In the genomic region with DNA sequence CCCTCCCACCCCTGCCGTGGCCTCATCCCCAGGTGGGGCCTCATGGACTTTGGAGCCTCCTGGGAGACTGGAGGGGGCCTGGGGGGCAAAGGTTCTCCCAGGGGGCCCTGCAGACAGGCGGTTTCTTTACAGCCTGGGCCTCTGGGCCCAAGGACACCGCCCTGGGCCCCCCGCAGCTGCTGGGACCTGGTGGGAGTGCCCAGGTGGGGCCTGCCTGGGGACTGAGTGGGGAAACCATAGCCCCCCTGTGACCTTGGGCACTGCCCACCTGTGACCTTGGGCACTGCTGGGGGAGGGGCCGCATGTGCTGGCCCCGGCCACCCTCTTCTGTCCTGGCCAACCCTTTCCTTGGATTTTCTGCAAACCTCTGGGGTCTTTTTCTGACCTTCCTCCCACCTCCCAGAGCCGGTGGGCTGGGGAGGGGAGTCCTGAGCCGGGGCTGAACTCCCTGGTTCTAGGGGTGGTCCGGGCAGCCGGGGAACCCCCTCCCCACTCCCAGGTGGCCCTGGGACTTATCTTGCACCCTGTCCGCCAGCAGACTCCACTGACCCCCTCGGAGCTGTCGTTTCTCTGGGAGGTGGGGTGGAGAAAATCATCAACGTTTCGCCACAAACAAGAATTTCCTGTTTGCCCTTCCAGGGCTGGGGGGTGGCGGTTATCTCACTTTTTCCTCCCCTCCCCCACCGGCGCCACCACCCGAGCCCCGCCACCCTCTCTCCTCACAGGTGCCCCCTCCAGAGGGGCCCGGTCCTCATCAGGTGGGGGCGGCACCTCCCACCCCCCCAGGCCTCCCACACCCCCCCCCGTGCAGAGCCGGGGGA, we compare ENCODE assay signal across 10 cellular contexts. TPM values are rescaled to one million over a fixed set of nuclear protein-coding genes. Genes with fewer than 3 reads are reported as not detected.
DNase-seq lines count a peak whose midpoint lies in the region; ATAC-seq and TF ChIP-seq lines count a peak whose summit lies in the region.
"Had no signal": no experiment of that assay in that cellular context is flagged by ENCODE, and none has a peak within 500 bp of the region (broad histone marks: within the 10 kb centered on the region; RNA-seq: fewer than 3 reads in every experiment).

No MANE protein-coding gene starts in this region.

- H3K27ac ChIP-seq in PC-3 (ENCODE audit: low read length) = no peak overlapping the region

- no peak overlapping the region for H2AFZ ChIP-seq in PC-3 (ENCODE audit: low read length)

- intact Hi-C loops in PC-3 (cut with micrococcal nuclease) = no loop called here

- ATAC-seq in PC-3 = no peak
- peak; percentile 12 for ATAC-seq in stimulated activated memory B cell treated with anti-CD40 and anti-IgM and Interleukin-4, amounts not matched to agents 10 μg/mL and 1 μg/mL and 100 μg/mL, for 72 hours
- no peak for ATAC-seq in GM19035 (IDR thresholded peaks at IDR 0.05; ENCODE audit: unreplicated experiment)

- peaks cover 6% of the 10 kb centered on the region for H3K36me3 Mint-ChIP-seq in stimulated activated memory B cell treated with anti-CD40 and anti-IgM and Interleukin-4, amounts not matched to agents 10 μg/mL and 1 μg/mL and 100 μg/mL, for 72 hours

- H3K9ac ChIP-seq in PC-3 (ENCODE audit: low read length) = peak overlapping the region; percentile 22; the same call in 1 of the 2 replicates

- no peaks in the 10 kb centered on the region for H3K36me3 ChIP-seq in PC-3 (ENCODE audit: low read depth, low read length)

- H3K9me2 ChIP-seq in PC-3 (replicated peaks; ENCODE audit: low read length) = no peaks in the 10 kb centered on the region

- DNase-seq in NCI-H1417 (lab: John Stamatoyannopoulos, UW) = peak in 2 of 3 experiments; percentile 26 to 49
- no peak for DNase-seq in NCI-H1417 treated with DMSO at 0.1 percent for 48 hours (lab: John Stamatoyannopoulos, UW)
- peak; percentile 58 for DNase-seq in PC-3
- no peak for DNase-seq in inferior parietal cortex (ENCODE audit: extremely low spot score)
- no peak for DNase-seq in activated naive CD4-positive, alpha-beta T cell (lab: John Stamatoyannopoulos, UW)
- DNase-seq: activated effector memory CD4-positive, alpha-beta T cell treated with Interleukin-2 at 50 U/mL for 16 hours; NCI-H1436 treated with DMSO at 0.1 percent for 48 hours had no signal

- H3K4me2 ChIP-seq in PC-3 (ENCODE audit: low read length) = peak overlapping the region; percentile 88

- H3K9me3 ChIP-seq in PC-3 (ENCODE audit: low read length) = no peaks in the 10 kb centered on the region
- peaks cover 2% of the 10 kb centered on the region for H3K9me3 ChIP-seq in iPS-18c (ENCODE audit: control insufficient read depth, insufficient read depth, low read length)

- TF ChIP-seq CTCF in PC-3 (conservative IDR thresholded peaks at IDR 0.05; ENCODE audit: low read depth, low read length) = no peak

- H3K4me1 Mint-ChIP-seq in stimulated activated memory B cell treated with anti-CD40 and anti-IgM and Interleukin-4, amounts not matched to agents 10 μg/mL and 1 μg/mL and 100 μg/mL, for 72 hours = peaks cover 67% of the 10 kb centered on the region

- no peaks in the 10 kb centered on the region for H3K27me3 ChIP-seq in PC-3 (ENCODE audit: low read length)

- H3K4me3 ChIP-seq in PC-3 (ENCODE audit: low read length) = peak overlapping the region; percentile 58
- peak overlapping the region; percentile 28 for H3K4me3 ChIP-seq in iPS-18c (ENCODE audit: insufficient read depth, low read depth, low read length)

- no peaks in the 10 kb centered on the region for H3K79me2 ChIP-seq in PC-3 (ENCODE audit: low read length)

- H3K27ac Mint-ChIP-seq in stimulated activated memory B cell treated with anti-CD40 and anti-IgM and Interleukin-4, amounts not matched to agents 10 μg/mL and 1 μg/mL and 100 μg/mL, for 72 hours = peak overlapping the region; percentile 100

- H4K20me1 ChIP-seq in PC-3 (ENCODE audit: low read length) = no peaks in the 10 kb centered on the region

- no peaks in the 10 kb centered on the region for H3K9me3 Mint-ChIP-seq in stimulated activated memory B cell treated with anti-CD40 and anti-IgM and Interleukin-4, amounts not matched to agents 10 μg/mL and 1 μg/mL and 100 μg/mL, for 72 hours

- peak overlapping the region; percentile 80 for H3K4me3 Mint-ChIP-seq in stimulated activated memory B cell treated with anti-CD40 and anti-IgM and Interleukin-4, amounts not matched to agents 10 μg/mL and 1 μg/mL and 100 μg/mL, for 72 hours

- H3K27me3 Mint-ChIP-seq in stimulated activated memory B cell treated with anti-CD40 and anti-IgM and Interleukin-4, amounts not matched to agents 10 μg/mL and 1 μg/mL and 100 μg/mL, for 72 hours = no peaks in the 10 kb centered on the region

- CTCF ChIA-PET in PC-3 (lab: Charles Lee) = no interaction called here

- peaks cover 6% of the 10 kb centered on the region for H3K4me1 ChIP-seq in PC-3 (ENCODE audit: insufficient read depth, low read length)

- H3F3A ChIP-seq in PC-3 (ENCODE audit: low read length, unreplicated experiment) = no peaks in the 10 kb centered on the region

- no TSS peak for BruUV-seq in PC-3 (replicated peaks; lab: Mats Ljungman, UMichigan)

- POLR2A ChIA-PET in PC-3 (lab: Charles Lee; ENCODE audit: unreplicated experiment) = no interaction called here

RNA-seq across cellular contexts. Expression of gene ARID3A, which starts 27.1 kb away (rescaled TPM):
- 5.6 and 13.9 TPM in 2 replicates for total RNA-seq in PC-3 (2014; rRNA removed)

RNA-seq across cellular contexts. Expression of gene WDR18, which starts 31.3 kb away (rescaled TPM):
- total RNA-seq in PC-3 (2014; rRNA removed) = 56.7 and 99.6 TPM in 2 replicates

RNA-seq across cellular contexts. Expression of gene KISS1R, which starts 35.8 kb away (rescaled TPM):
- total RNA-seq in PC-3 (2014; rRNA removed) = 1.2 and 3.9 TPM in 2 replicates

RNA-seq across cellular contexts. Expression of gene R3HDM4, which starts 39.9 kb away (rescaled TPM):
- 34.0 and 44.9 TPM in 2 replicates for total RNA-seq in PC-3 (2014; rRNA removed)

RNA-seq across cellular contexts. Expression of gene GRIN3B, which starts 47.3 kb away (rescaled TPM):
- total RNA-seq in PC-3 (2014; rRNA removed) = 0.63 and 0.69 TPM in 2 replicates

Comparison
In these comparisons a context has a peak if more than half of its experiments do, and no peak if none do; other contexts are left out.
1. DNase-seq: peak in NCI-H1417 (2 of 3) and PC-3 (single experiment); none in NCI-H1417 treated with DMSO at 0.1 percent for 48 hours (single experiment), inferior parietal cortex (single experiment) and activated naive CD4-positive, alpha-beta T cell (0 of 4).